10 cellular contexts compared by ENCODE assay signal in the genomic region with DNA sequence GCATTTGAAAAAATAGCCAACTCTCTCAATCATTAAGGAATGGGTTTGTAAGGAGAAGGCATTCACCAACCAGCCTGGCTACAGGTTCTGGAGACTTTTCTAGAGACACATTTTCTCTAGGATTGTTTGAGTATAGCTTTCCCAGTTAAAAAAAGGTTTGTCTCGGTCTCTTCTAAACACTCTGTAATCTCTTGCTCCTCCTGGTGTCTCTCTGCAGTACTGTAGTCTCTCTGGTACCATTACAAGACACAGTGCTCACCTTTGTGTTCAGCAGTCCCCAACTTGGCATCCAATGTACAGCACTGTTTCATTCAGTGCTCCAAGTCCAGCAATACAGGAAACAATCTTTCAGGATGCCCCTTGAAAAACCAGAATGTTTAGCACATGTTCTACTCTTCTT.
DNase-seq lines count a peak whose midpoint lies in the region; ATAC-seq, FAIRE-seq and TF ChIP-seq lines count a peak whose summit lies in the region.
"Had no signal": no experiment of that assay in that cellular context is flagged by ENCODE, and none has a peak within 500 bp of the region (broad histone marks: within the 10 kb centered on the region; RNA-seq: fewer than 3 reads in every experiment).

No MANE protein-coding gene starts in this region.

- no TSS peak for BruUV-seq in Caco-2 (replicated peaks; lab: Mats Ljungman, UMichigan)

- H3K9me3 Mint-ChIP-seq in Caco-2 (ENCODE audit: unreplicated experiment) (no peaks in the 10 kb centered on the region), HFFc6 (peaks cover 28% of the 10 kb centered on the region)

- H3K4me3 Mint-ChIP-seq in Caco-2 (ENCODE audit: unreplicated experiment) (no peak overlapping the region), HFFc6 (no peak overlapping the region)

- no peak for ATAC-seq in HG03565 (IDR thresholded peaks at IDR 0.05; ENCODE audit: unreplicated experiment)

- H3K27me3 Mint-ChIP-seq in Caco-2 (ENCODE audit: insufficient read depth, unreplicated experiment) (no peaks in the 10 kb centered on the region), HFFc6 (ENCODE audit: insufficient read depth) (no peaks in the 10 kb centered on the region)

- POLR2A ChIA-PET in Caco-2 (lab: Charles Lee), result no interaction called here

- TF ChIP-seq CTCF in Caco-2 (IDR thresholded peaks at IDR 0.05; ENCODE audit: insufficient read depth in 1 of 2, low read depth in 1 of 2, low read length in 1 of 2, severe bottlenecking in 1 of 2, unreplicated experiment in 1 of 2) (peak; percentile 22 to 38), HFFc6 (IDR thresholded peaks at IDR 0.05) (peak; percentile 72)

- intact Hi-C loops in Caco-2 (cut with micrococcal nuclease; ENCODE audit: unreplicated experiment), result loop anchor here (1.0 kb wide), 1 partner anchor 876 kb away; no protein-coding TSS in a partner anchor

- H3K36me3 Mint-ChIP-seq in Caco-2 (ENCODE audit: insufficient read depth, unreplicated experiment) (no peaks in the 10 kb centered on the region), HFFc6 (ENCODE audit: low read depth) (peaks cover 25% of the 10 kb centered on the region; the same call in 1 of the 2 replicates)

- H3K9me3 ChIP-seq in Caco-2, result no peaks in the 10 kb centered on the region

- H3K4me1 ChIP-seq in Caco-2, result no peaks in the 10 kb centered on the region

- no peak for FAIRE-seq in urothelium cell line (lab: Jason Lieb, UNC)

- DNase-seq in Caco-2 (peak in 1 of 2 experiments; percentile 9), HFFc6 (peak; percentile 21), amniotic epithelial cell (ENCODE audit: low read depth) (peak; percentile 3), iris pigment epithelial cell (ENCODE audit: low read depth) (peak; percentile 3), urothelium cell line (ENCODE audit: low spot score) (no peak)
- no peak for DNase-seq in activated CD8-positive, alpha-beta memory T cell treated with anti-CD3 and anti-CD28 coated beads, Interleukin-2, amount 50 U/mL, for 48 hours
- DNase-seq in activated CD4-positive, alpha-beta T cell treated with anti-CD3 and anti-CD28 coated beads for 48 hours, result no peak
- DNase-seq: caudate nucleus, NCI-H446 had no signal

- H3K27me3 ChIP-seq in Caco-2 (replicated peaks; ENCODE audit: control insufficient read depth, insufficient read depth, low read length), result no peaks in the 10 kb centered on the region

- CTCF ChIA-PET in Caco-2 (lab: Charles Lee), result no interaction called here

- H3K27ac Mint-ChIP-seq in Caco-2 (ENCODE audit: unreplicated experiment), result no peak overlapping the region
- H3K27ac Mint-ChIP-seq in HFFc6, result no peak overlapping the region

- no peak overlapping the region for H3K4me3 ChIP-seq in Caco-2 (ENCODE audit: low read depth, low read length)

- H3K36me3 ChIP-seq in Caco-2 (ENCODE audit: control insufficient read depth, insufficient read depth, low read length), result no peaks in the 10 kb centered on the region

- H3K4me1 Mint-ChIP-seq in Caco-2 (ENCODE audit: low read depth, unreplicated experiment), result no peaks in the 10 kb centered on the region
- H3K4me1 Mint-ChIP-seq in HFFc6 (ENCODE audit: low read depth), result peaks cover 6% of the 10 kb centered on the region; the same call in 1 of the 2 replicates

Comparison
In these comparisons a context has a peak if more than half of its experiments do, and no peak if none do; other contexts are left out.
1. DNase-seq: peak in HFFc6 (single experiment), amniotic epithelial cell (single experiment) and iris pigment epithelial cell (single experiment); none in activated CD8-positive, alpha-beta memory T cell treated with anti-CD3 and anti-CD28 coated beads, Interleukin-2, amount 50 U/mL, for 48 hours (single experiment), activated CD4-positive, alpha-beta T cell treated with anti-CD3 and anti-CD28 coated beads for 48 hours (single experiment) and urothelium cell line (single experiment).